17 cellular contexts compared by ENCODE assay signal in genomic region chr18:56807883-56808282, GRCh38.
DNase-seq lines count a peak whose midpoint lies in the region; ATAC-seq and TF ChIP-seq lines count a peak whose summit lies in the region.
"Had no signal": no experiment of that assay in that cellular context is flagged by ENCODE, and none has a peak within 500 bp of the region (broad histone marks: within the 10 kb centered on the region; RNA-seq: fewer than 3 reads in every experiment).

No MANE protein-coding gene starts in this region.

- H2AK5ac ChIP-seq in IMR-90 (ENCODE audit: low read depth, low read length), result peak overlapping the region; percentile 33; the same call in 1 of the 2 replicates

- H3F3A ChIP-seq in neural cell (ENCODE audit: insufficient read depth, low read length, poor library complexity, severe bottlenecking), result no peaks in the 10 kb centered on the region

- no peaks in the 10 kb centered on the region for H3K36me3 ChIP-seq in BE2C
- no peaks in the 10 kb centered on the region for H3K36me3 ChIP-seq in IMR-90 (ENCODE audit: control insufficient read depth, insufficient read depth, low read length)
- no peaks in the 10 kb centered on the region for H3K36me3 ChIP-seq in OCI-LY3 (replicated peaks; ENCODE audit: low read depth, low read length)
- H3K36me3 ChIP-seq in neural cell (ENCODE audit: insufficient read depth, low read length), result no peaks in the 10 kb centered on the region
- H3K36me3 ChIP-seq in heart right ventricle, result peaks cover 0 to 5% (median 0%) of the 10 kb centered on the region in 9 donors

- intact Hi-C loops in IMR-90 (cut with micrococcal nuclease), result no loop called here
- intact Hi-C loops in heart right ventricle (cut with DNase I), result no loop called here

- no peaks in the 10 kb centered on the region for H3K79me2 ChIP-seq in OCI-LY3 (ENCODE audit: low read length)
- H3K79me2 ChIP-seq in neural cell (replicated peaks; ENCODE audit: insufficient read depth, low read length), result no peaks in the 10 kb centered on the region

- ATAC-seq in IMR-90 (ENCODE audit: low read depth), result no peak
- no peak for ATAC-seq in GM21360 (IDR thresholded peaks at IDR 0.05; ENCODE audit: unreplicated experiment)
- no peak for ATAC-seq in stimulated activated naive CD8-positive, alpha-beta T cell treated with anti-CD3 and anti-CD28 coated beads, Interleukin-15, Interleukin-2, amounts not matched to agents 100 U/mL and 50 U/mL, for 24 hours
- ATAC-seq in heart right ventricle, result no peak
- ATAC-seq: T-cell had no signal

- H4K5ac ChIP-seq in IMR-90 (ENCODE audit: low read depth, low read length), result no peak overlapping the region

- POLR2A ChIA-PET in IMR-90 (lab: Charles Lee; ENCODE audit: unreplicated experiment), result no interaction called here

- no peak overlapping the region for H3K56ac ChIP-seq in IMR-90 (ENCODE audit: extremely low read depth, insufficient read depth, low read length)

- H3K4me3 ChIP-seq in BE2C (ENCODE audit: low read depth, low read length) (no peak overlapping the region), IMR-90 (ENCODE audit: insufficient read depth, low read depth, low read length) (no peak overlapping the region), OCI-LY3 (ENCODE audit: low read length) (no peak overlapping the region), neural cell (ENCODE audit: low read length) (no peak overlapping the region), heart right ventricle (no peak overlapping the region)

- no peak overlapping the region for H2BK5ac ChIP-seq in IMR-90 (ENCODE audit: low read depth, low read length, poor library complexity, severe bottlenecking)

- TF ChIP-seq CTCF in BE2C (IDR thresholded peaks at IDR 0.05; ENCODE audit: low read depth, low read length), result no peak
- TF ChIP-seq CTCF in IMR-90 (conservative IDR thresholded peaks at IDR 0.05; ENCODE audit: low read depth, low read length), result no peak
- no peak for TF ChIP-seq CTCF in OCI-LY3 (IDR thresholded peaks at IDR 0.05; ENCODE audit: low read depth, low read length)
- TF ChIP-seq CTCF in neural cell (IDR thresholded peaks at IDR 0.05; ENCODE audit: poor library complexity, severe bottlenecking), result no peak
- no peak for TF ChIP-seq CTCF in heart right ventricle (IDR thresholded peaks at IDR 0.05)

- H3K9me2 ChIP-seq in neural cell (ENCODE audit: insufficient read depth, low read length), result no peaks in the 10 kb centered on the region

- no peak overlapping the region for H2AK9ac ChIP-seq in IMR-90 (replicated peaks; ENCODE audit: low read depth, low read length, poor library complexity)

- H3K9ac ChIP-seq in IMR-90 (ENCODE audit: low read depth, low read length) (no peak overlapping the region), OCI-LY3 (ENCODE audit: low read length) (no peak overlapping the region), neural cell (ENCODE audit: low read length) (no peak overlapping the region)
- H3K9ac ChIP-seq: KMS-11 had no signal

- H2AFZ ChIP-seq in IMR-90 (replicated peaks; ENCODE audit: low read length, poor library complexity) (no peak overlapping the region), OCI-LY3 (ENCODE audit: low read depth, low read length) (no peak overlapping the region), neural cell (ENCODE audit: low read depth, low read length) (no peak overlapping the region)

- no peak overlapping the region for H2BK15ac ChIP-seq in IMR-90 (ENCODE audit: low read depth, low read length)

- H3K4me2 ChIP-seq in IMR-90 (ENCODE audit: low read depth, low read length) (no peak overlapping the region), OCI-LY3 (ENCODE audit: low read length) (peak overlapping the region; percentile 17), neural cell (ENCODE audit: low read length) (no peak overlapping the region)
- H3K4me2 ChIP-seq: KMS-11 had no signal

- H3K4me1 ChIP-seq in BE2C, result no peaks in the 10 kb centered on the region
- no peaks in the 10 kb centered on the region for H3K4me1 ChIP-seq in IMR-90 (ENCODE audit: control insufficient read depth, insufficient read depth, low read length)
- H3K4me1 ChIP-seq in OCI-LY3 (ENCODE audit: low read length), result peaks cover 44% of the 10 kb centered on the region
- no peaks in the 10 kb centered on the region for H3K4me1 ChIP-seq in heart right ventricle

- dilution Hi-C loops in IMR-90 (cut with HindIII; ENCODE audit: low sequenced_read_pairs, unreplicated experiment), result no loop called here

- H3K27ac ChIP-seq in IMR-90 (ENCODE audit: insufficient read depth, low read length), result no peak overlapping the region
- H3K27ac ChIP-seq in OCI-LY3 (ENCODE audit: low read length), result no peak overlapping the region
- H3K27ac ChIP-seq in neural cell (ENCODE audit: low read length), result no peak overlapping the region
- no peak overlapping the region for H3K27ac ChIP-seq in heart right ventricle
- H3K27ac ChIP-seq: KMS-11 had no signal

- no peak overlapping the region for H3K4ac ChIP-seq in IMR-90 (ENCODE audit: low read depth, low read length)

- no TSS peak for BruUV-seq in IMR-90 (replicated peaks; lab: Mats Ljungman, UMichigan)

- H4K20me1 ChIP-seq in IMR-90 (ENCODE audit: insufficient read depth, low read length), result no peaks in the 10 kb centered on the region
- no peaks in the 10 kb centered on the region for H4K20me1 ChIP-seq in OCI-LY3 (ENCODE audit: insufficient read depth, low read length)
- no peaks in the 10 kb centered on the region for H4K20me1 ChIP-seq in neural cell (ENCODE audit: insufficient read depth)

- H2BK20ac ChIP-seq in IMR-90 (ENCODE audit: low read depth, low read length), result no peak overlapping the region

- DNase-seq in BE2C (peak; percentile 13), IMR-90 (no peak), heart right ventricle (no peak)
- DNase-seq in stimulated activated naive CD8-positive, alpha-beta T cell treated with anti-CD3 and anti-CD28 coated beads, Interleukin-15, Interleukin-2, amounts not matched to agents 100 U/mL and 50 U/mL, for 24 hours, result no peak
- DNase-seq in stimulated activated CD4-positive, alpha-beta T cell treated with anti-CD3 and anti-CD28 coated beads, Interleukin-4, amount 100 ng/mL, for 24 hours, result no peak
- DNase-seq: H7, NCI-H1105, NCI-H1694, NCI-H2081, NCI-H510A, NCI-H774, SHP77, T-cell had no signal

- no peak for TF ChIP-seq POLR2A in IMR-90 (IDR thresholded peaks at IDR 0.05; ENCODE audit: low read depth, low read length)

- 30% methylated on average over 2 of the region's 2 CpGs; no CpG with 5 or more reads in 1 of the 2 experiments for WGBS in IMR-90 (ENCODE audit: extremely low coverage in 2 of 2, insufficient read length in 1 of 2), 2 experiments
- WGBS in heart right ventricle, 2 donors, result 77 to 80% methylated on average over 2 of the region's 2 CpGs

- no peaks in the 10 kb centered on the region for H3K79me1 ChIP-seq in IMR-90 (ENCODE audit: low read depth in 1 of 2, low read length in 2 of 2)

- no peaks in the 10 kb centered on the region for H3K9me1 ChIP-seq in IMR-90 (ENCODE audit: insufficient read depth, low read length)

- H2BK120ac ChIP-seq in IMR-90 (ENCODE audit: low read depth, low read length), result no peak overlapping the region

- H3K18ac ChIP-seq in IMR-90 (ENCODE audit: low read depth, low read length), result no peak overlapping the region

- H4K8ac ChIP-seq in IMR-90 (ENCODE audit: low read depth in 2 of 2, low read length in 2 of 2), result no peak overlapping the region

- H3K27me3 ChIP-seq in BE2C, result no peaks in the 10 kb centered on the region
- H3K27me3 ChIP-seq in IMR-90 (ENCODE audit: control insufficient read depth, insufficient read depth, low read length), result no peaks in the 10 kb centered on the region
- no peaks in the 10 kb centered on the region for H3K27me3 ChIP-seq in OCI-LY3 (ENCODE audit: low read depth, low read length)
- no peaks in the 10 kb centered on the region for H3K27me3 ChIP-seq in neural cell (ENCODE audit: insufficient read depth, low read depth, low read length)
- no peaks in the 10 kb centered on the region for H3K27me3 ChIP-seq in heart right ventricle

- H3K9me3 ChIP-seq in BE2C, result no peaks in the 10 kb centered on the region
- no peaks in the 10 kb centered on the region for H3K9me3 ChIP-seq in IMR-90 (ENCODE audit: control insufficient read depth, insufficient read depth, low read length)
- no peaks in the 10 kb centered on the region for H3K9me3 ChIP-seq in OCI-LY3 (ENCODE audit: insufficient read depth, low read length)
- H3K9me3 ChIP-seq in neural cell (ENCODE audit: low read length), result no peaks in the 10 kb centered on the region
- no peaks in the 10 kb centered on the region for H3K9me3 ChIP-seq in heart right ventricle

- no peak overlapping the region for H3K14ac ChIP-seq in IMR-90 (replicated peaks; ENCODE audit: low read depth, low read length)

- in situ Hi-C loops in IMR-90 (cut with MboI; ENCODE audit: low sequenced_read_pairs), result no loop called here

- no peak for TF ChIP-seq EP300 in neural cell (conservative IDR thresholded peaks at IDR 0.05; ENCODE audit: poor library complexity, severe bottlenecking)

- no peak overlapping the region for H4K91ac ChIP-seq in IMR-90 (ENCODE audit: insufficient read depth, low read depth, low read length)

- TF ChIP-seq RAD21 in IMR-90 (IDR thresholded peaks at IDR 0.05; ENCODE audit: low read length) (no peak), neural cell (conservative IDR thresholded peaks at IDR 0.05) (no peak)

- H3K23ac ChIP-seq in IMR-90 (ENCODE audit: low read depth, low read length), result no peak overlapping the region

- CTCF ChIA-PET in IMR-90 (lab: Yijun Ruan, JAX), result interaction anchor here (0.6 kb wide), 1 partner anchor 10 kb away, joined by 5 read pairs; no protein-coding TSS in a partner anchor

TF ChIP-seq in IMR-90, 13 proteins besides CTCF, POLR2A, EP300 and RAD21 (continues in another document):
- no peak for TF ChIP-seq MAFK (IDR thresholded peaks at IDR 0.05; ENCODE audit: low read depth, low read length)
- TF ChIP-seq ELK1 (IDR thresholded peaks at IDR 0.05; ENCODE audit: borderline replicate concordance, low read depth, low read length), result no peak
